Comparison of ENCODE assay signal across 8 cellular contexts in the genomic region with DNA sequence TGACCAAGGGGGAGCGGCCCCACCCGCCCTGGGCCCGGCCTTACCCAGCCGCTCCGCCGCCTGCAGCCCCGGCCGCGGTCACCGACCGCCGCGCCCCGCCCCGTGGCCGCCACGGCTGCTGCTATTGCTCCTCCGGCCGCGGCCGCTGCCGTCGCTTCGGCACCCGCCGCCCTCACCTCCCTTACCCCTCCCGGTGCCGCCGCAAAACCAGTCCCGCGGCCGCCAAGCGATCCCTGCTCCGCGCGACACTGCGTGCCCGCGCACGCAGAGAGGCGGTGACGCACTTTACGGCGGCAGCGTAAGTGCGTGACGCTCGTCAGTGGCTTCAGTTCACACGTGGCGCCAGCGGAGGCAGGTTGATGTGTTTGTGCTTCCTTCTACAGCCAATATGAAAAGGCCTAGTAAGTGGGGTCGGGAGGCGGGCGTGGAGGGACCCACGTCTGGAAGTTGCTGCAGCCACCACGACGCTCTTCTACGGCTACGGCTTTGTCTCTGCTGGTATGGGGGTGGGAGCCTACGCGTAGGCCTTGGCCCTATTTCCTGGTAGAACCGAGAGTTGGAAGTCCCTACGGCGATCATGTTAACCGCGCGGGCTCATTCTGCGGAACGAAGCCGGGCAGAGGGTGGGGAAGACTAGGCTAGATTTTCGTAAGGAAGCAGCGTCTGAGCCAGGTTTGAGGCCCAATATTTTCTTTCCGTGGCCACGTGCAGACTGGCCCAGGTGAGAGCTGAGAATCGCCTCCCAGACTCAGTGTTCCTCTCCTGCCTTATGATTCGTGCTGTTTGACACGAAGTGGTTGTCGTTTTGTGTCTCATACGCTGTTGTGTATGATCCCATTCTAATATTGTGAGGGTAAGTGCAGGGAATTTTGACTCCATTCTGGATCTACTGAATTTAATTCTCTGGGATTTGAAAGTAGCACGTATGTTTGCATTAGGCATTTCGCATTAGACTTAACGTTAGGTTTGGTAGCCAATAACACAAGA. TPM values are rescaled to one million over a fixed set of nuclear protein-coding genes. Genes with fewer than 3 reads are reported as not detected.
DNase-seq lines count a peak whose midpoint lies in the region; ATAC-seq and TF ChIP-seq lines count a peak whose summit lies in the region.

A gene with protein sequence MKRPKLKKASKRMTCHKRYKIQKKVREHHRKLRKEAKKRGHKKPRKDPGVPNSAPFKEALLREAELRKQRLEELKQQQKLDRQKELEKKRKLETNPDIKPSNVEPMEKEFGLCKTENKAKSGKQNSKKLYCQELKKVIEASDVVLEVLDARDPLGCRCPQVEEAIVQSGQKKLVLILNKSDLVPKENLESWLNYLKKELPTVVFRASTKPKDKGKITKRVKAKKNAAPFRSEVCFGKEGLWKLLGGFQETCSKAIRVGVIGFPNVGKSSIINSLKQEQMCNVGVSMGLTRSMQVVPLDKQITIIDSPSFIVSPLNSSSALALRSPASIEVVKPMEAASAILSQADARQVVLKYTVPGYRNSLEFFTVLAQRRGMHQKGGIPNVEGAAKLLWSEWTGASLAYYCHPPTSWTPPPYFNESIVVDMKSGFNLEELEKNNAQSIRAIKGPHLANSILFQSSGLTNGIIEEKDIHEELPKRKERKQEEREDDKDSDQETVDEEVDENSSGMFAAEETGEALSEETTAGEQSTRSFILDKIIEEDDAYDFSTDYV (plus strand): TSS at position 328 of the 987 bp plus-strand sequence. CDS start 61 bp downstream, at position 389.
Gene PBRM1, minus strand, starts transcription at position 209 of the 987 bp plus-strand sequence.

- peak within 1 kb of the TSS; percentile 96 for H3K27ac ChIP-seq in angular gyrus (ENCODE audit: low read depth, low read length)
- peak within 1 kb of the TSS; percentile 93 to 99 for H3K27ac ChIP-seq in prostate gland

- H3K36me3 ChIP-seq in prostate gland: peaks cover 12 to 20% of the 10 kb centered on the region in 2 donors

- DNase-seq in NCI-H1694 treated with DMSO at 0.1 percent for 48 hours (lab: John Stamatoyannopoulos, UW) (peak; percentile 55), left ventricle myocardium superior (peak; percentile 96), prostate gland (ENCODE audit: low spot score) (peak; percentile 92), ureter (ENCODE audit: low spot score) (peak; percentile 94)

- H3K4me3 ChIP-seq in prostate gland: peak within 1 kb of the TSS; percentile 64 to 86

- ATAC-seq in HG02852 (IDR thresholded peaks at IDR 0.05; ENCODE audit: unreplicated experiment) (peak; percentile 61), left ventricle myocardium superior (peak; percentile 91)

- intact Hi-C loops in T-helper 2 cell treated with Interferon-gamma antibody and Interleukin-4, amounts not matched to agents 100 ng/mL and 5 ng/mL, for 36 hours (cut with micrococcal nuclease): loop anchor here (1.0 to 10.0 kb wide), 8 partner anchors 19 to 1294 kb away; partner anchors contain the start of genes GLT8D1, NISCH, NT5DC2 and RBM15B
- intact Hi-C loops in left ventricle myocardium superior (cut with micrococcal nuclease) (no loop called here), prostate gland (cut with DNase I) (loop anchor here (10.0 kb wide), 2 partner anchors 151 to 211 kb away; partner anchors contain the start of genes NT5DC2 and UQCC5)

- peak; percentile 92 for TF ChIP-seq POLR2A in GM15510 (IDR thresholded peaks at IDR 0.05; ENCODE audit: borderline replicate concordance, extremely low read depth, insufficient read length)
- TF ChIP-seq POLR2A in prostate gland (IDR thresholded peaks at IDR 0.05): peak; percentile 89

- no peaks in the 10 kb centered on the region for H3K9me3 ChIP-seq in prostate gland

- no peaks in the 10 kb centered on the region for H3K27me3 ChIP-seq in prostate gland (replicated peaks; ENCODE audit: insufficient read depth)

- WGBS in prostate gland: under 1% methylated on average over 76 of the region's 82 CpGs

- H3K4me1 ChIP-seq in prostate gland (replicated peaks): peaks cover 3% of the 10 kb centered on the region

- TF ChIP-seq CTCF in prostate gland (IDR thresholded peaks at IDR 0.05): no peak

RNA-seq across cellular contexts. Expression of the first gene that starts in this region (rescaled TPM):
- total RNA-seq in T-helper 2 cell treated with Interferon-gamma antibody and Interleukin-4, amounts not matched to agents 100 ng/mL and 5 ng/mL, for 36 hours: 118 and 121 TPM in 2 replicates
- total RNA-seq in left ventricle myocardium superior (27.8 TPM), prostate gland (100 to 1,000 TPM in 1 of 2 donors, 10 to 100 TPM in 1; 50.7 to 116 TPM), ureter (174 TPM)

RNA-seq across cellular contexts. Expression of gene PBRM1, which starts in this region (rescaled TPM):
- 79.8 and 85.6 TPM in 2 replicates for total RNA-seq in T-helper 2 cell treated with Interferon-gamma antibody and Interleukin-4, amounts not matched to agents 100 ng/mL and 5 ng/mL, for 36 hours
- total RNA-seq in left ventricle myocardium superior (55.0 TPM), prostate gland (10 to 100 TPM; 72.5 to 77.5 TPM), ureter (82.3 TPM)

Comparison
In these comparisons a context has a peak if more than half of its experiments do, and no peak if none do; other contexts are left out.
1. Peak in every context shown above with its lines: DNase-seq, ATAC-seq, H3K4me3 ChIP-seq and H3K27ac ChIP-seq.